In the genomic region with DNA sequence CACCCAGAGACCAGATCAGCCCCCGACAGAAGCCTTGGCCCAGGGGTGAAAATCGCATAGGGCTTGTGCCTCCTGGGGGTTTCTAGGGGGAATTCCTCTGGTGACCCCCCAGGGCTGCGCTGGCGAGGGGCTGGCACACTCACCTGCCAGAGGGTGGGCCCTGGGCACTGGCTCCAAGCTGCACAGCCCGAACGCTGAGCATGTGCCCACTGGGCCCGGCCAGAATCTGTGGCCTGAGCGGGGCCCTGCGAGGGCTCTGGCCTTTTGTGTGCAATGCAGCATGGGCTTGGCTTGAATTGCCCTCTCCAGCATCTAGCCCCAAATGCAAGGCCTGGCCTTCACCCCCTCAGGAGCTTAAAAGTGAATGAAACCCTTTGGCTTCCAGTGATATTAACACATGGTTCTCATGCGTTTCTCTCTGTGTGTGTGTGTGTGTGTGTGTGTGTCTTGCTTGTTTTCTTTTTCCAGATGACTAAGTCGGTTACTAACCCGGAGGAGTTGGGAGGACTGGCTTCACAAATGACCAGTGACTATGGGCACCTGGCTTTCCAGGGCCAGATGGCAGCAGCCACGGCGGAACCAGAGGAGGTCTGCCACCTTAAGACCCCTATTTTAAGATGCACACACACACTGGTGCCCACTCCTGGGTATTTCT, we compare ENCODE assay signal across 18 cellular contexts.
A peak's percentile ranks its signal among the peaks of the same experiment; 100 is the strongest.
DNase-seq lines count a peak whose midpoint lies in the region; ATAC-seq, FAIRE-seq and TF ChIP-seq lines count a peak whose summit lies in the region.
"Had no signal": no experiment of that assay in that cellular context is flagged by ENCODE, and none has a peak within 500 bp of the region (broad histone marks: within the 10 kb centered on the region; RNA-seq: fewer than 3 reads in every experiment).

No MANE protein-coding gene starts in this region.

- H3K4me3 Mint-ChIP-seq in activated naive CD8-positive, alpha-beta T cell treated with anti-CD3 and anti-CD28 coated beads, Interleukin-2, amount 50 U/mL, for 24 hours, result no peak overlapping the region
- H3K4me3 Mint-ChIP-seq: CD14-positive monocyte, WTC11 had no signal

- FAIRE-seq in A549 (lab: Jason Lieb, UNC) (no peak), kidney (lab: Jason Lieb, UNC) (no peak)

- no peak overlapping the region for H3K27ac Mint-ChIP-seq in activated naive CD8-positive, alpha-beta T cell treated with anti-CD3 and anti-CD28 coated beads, Interleukin-2, amount 50 U/mL, for 24 hours
- H3K27ac Mint-ChIP-seq: WTC11 had no signal

- 59% methylated on average over 7 of the region's 14 CpGs for WGBS in A549 (ENCODE audit: missing lambda C conversion rate)
- 71 to 79% methylated on average over 11 to 14 of the region's 14 CpGs for WGBS in GM23248 (ENCODE audit: low coverage in 1 of 2, low lambda C conversion rate in 2 of 2, missing lambda C conversion rate in 2 of 2), 2 experiments

- TF ChIP-seq RAD21 in A549 (conservative IDR thresholded peaks at IDR 0.05 in 1 of 2, IDR thresholded peaks at IDR 0.05 in 1 of 2), result 0 out of 5 replicates have a peak, but pooled peaks of 1 of the 2 experiments have one; percentile 19

- no peak overlapping the region for H3K4me3 ChIP-seq in A549
- no peak overlapping the region for H3K4me3 ChIP-seq in GM23248
- H3K4me3 ChIP-seq in kidney (ENCODE audit: low read length in 2 of 2), result no peak overlapping the region
- H3K4me3 ChIP-seq in HAP-1, result no peak overlapping the region
- H3K4me3 ChIP-seq: cardiac muscle cell had no signal

- peak; percentile 12 to 28; a peak in 3 of 6 replicates for ATAC-seq in A549
- ATAC-seq in activated naive CD8-positive, alpha-beta T cell treated with anti-CD3 and anti-CD28 coated beads, Interleukin-2, amount 50 U/mL, for 24 hours, result no peak
- ATAC-seq: esophagus mucosa, left lobe of liver, WTC11 had no signal

- peak overlapping the region; percentile 71 to 82 for H3K27ac ChIP-seq in A549
- no peak overlapping the region for H3K27ac ChIP-seq in GM23248
- no peak overlapping the region for H3K27ac ChIP-seq in kidney (ENCODE audit: low read depth in 2 of 2, low read length in 2 of 2)

- DNase-seq in A549 (ENCODE audit: low read depth in 1 of 2, low spot score in 1 of 2) (peak in 1 of 2 experiments; percentile 56), GM23248 (peak; percentile 87), astrocyte of the hippocampus (ENCODE audit: low read depth, low spot score) (peak; percentile 77), kidney (peak; percentile 80), DMS114 treated with DMSO at 0.1 percent for 48 hours (lab: John Stamatoyannopoulos, UW; ENCODE audit: unreplicated experiment) (no peak), HAP-1 (ENCODE audit: low spot score in 2 of 2) (no peak), NCI-H526 (lab: John Stamatoyannopoulos, UW) (no peak)
- DNase-seq in activated naive CD8-positive, alpha-beta T cell treated with anti-CD3 and anti-CD28 coated beads, Interleukin-2, amount 50 U/mL, for 24 hours, result no peak
- DNase-seq: activated T-cell treated with anti-CD3 and anti-CD28 coated beads, Interleukin-2, amount 50 U/mL, for 1 hour; NCI-H345; nucleus accumbens; SIG-M5; stimulated activated CD4-positive, alpha-beta T cell treated with anti-CD3 and anti-CD28 coated beads, Interleukin-4, amount 100 ng/mL, for 24 hours had no signal

- H3K9me3 ChIP-seq in A549 (no peaks in the 10 kb centered on the region), GM23248 (ENCODE audit: low read depth) (no peaks in the 10 kb centered on the region), kidney (ENCODE audit: control insufficient read depth in 1 of 2, low read length in 2 of 2) (no peaks in the 10 kb centered on the region), HAP-1 (0 out of 2 replicates have a peak, but pooled peaks cover 2% of the 10 kb centered on the region)

- TF ChIP-seq POLR2A in A549 (IDR thresholded peaks at IDR 0.05; ENCODE audit: low read length), result no peak

- in situ Hi-C loops in GM23248 (cut with MboI), result loop anchor here (25.0 kb wide), 1 partner anchor 629 kb away; no protein-coding TSS in a partner anchor
- in situ Hi-C loops in HAP-1 (cut with MboI; ENCODE audit: low sequenced_read_pairs), result no loop called here

- H3K4me1 Mint-ChIP-seq in activated naive CD8-positive, alpha-beta T cell treated with anti-CD3 and anti-CD28 coated beads, Interleukin-2, amount 50 U/mL, for 24 hours, result no peaks in the 10 kb centered on the region

- H3K4me2 ChIP-seq in A549, result peak overlapping the region; percentile 48; the same call in 2 of the 3 replicates
- H3K4me2 ChIP-seq in GM23248 (ENCODE audit: unreplicated experiment), result no peak overlapping the region

- H3K9me2 ChIP-seq in GM23248 (ENCODE audit: insufficient read depth), result no peaks in the 10 kb centered on the region

- H3K79me2 ChIP-seq in GM23248 (ENCODE audit: insufficient read depth), result no peaks in the 10 kb centered on the region

- no peak for TF ChIP-seq EP300 in A549 (IDR thresholded peaks at IDR 0.05)

- POLR2A ChIA-PET in A549 (lab: Yijun Ruan, JAX), result no interaction called here

- H3K4me1 ChIP-seq in A549, result peaks cover 42% of the 10 kb centered on the region
- peaks cover 29% of the 10 kb centered on the region for H3K4me1 ChIP-seq in GM23248 (ENCODE audit: insufficient read depth)
- H3K4me1 ChIP-seq in kidney (ENCODE audit: control insufficient read depth in 1 of 2, insufficient read depth in 1 of 2, low read depth in 1 of 2, low read length in 2 of 2), result peaks cover 27 to 34% of the 10 kb centered on the region in 2 donors
- H3K4me1 ChIP-seq in HAP-1, result peaks cover 20% of the 10 kb centered on the region

- TF ChIP-seq CTCF in A549 (IDR thresholded peaks at IDR 0.05), result no peak
- no peak for TF ChIP-seq CTCF in kidney (IDR thresholded peaks at IDR 0.05; ENCODE audit: borderline replicate concordance, extremely low read depth, insufficient read depth)

- 0 out of 2 replicates have a peak overlapping the region, but pooled peaks have one; percentile 22 for H3K9ac ChIP-seq in GM23248
- H3K9ac ChIP-seq in kidney (ENCODE audit: low read length in 2 of 2), result no peak overlapping the region

- H3K27me3 ChIP-seq in GM23248 (replicated peaks; ENCODE audit: insufficient read depth) (no peaks in the 10 kb centered on the region), HAP-1 (ENCODE audit: low read depth) (no peaks in the 10 kb centered on the region)
- H3K27me3 ChIP-seq: cardiac muscle cell had no signal

- H3K36me3 ChIP-seq in GM23248 (ENCODE audit: low read depth) (no peaks in the 10 kb centered on the region), kidney (ENCODE audit: control insufficient read depth in 1 of 2, insufficient read depth in 2 of 2, low read length in 2 of 2) (peaks cover 20 to 43% of the 10 kb centered on the region in 2 donors), HAP-1 (replicated peaks) (no peaks in the 10 kb centered on the region)
- H3K36me3 ChIP-seq: cardiac muscle cell had no signal

- H3K9me3 Mint-ChIP-seq in activated naive CD8-positive, alpha-beta T cell treated with anti-CD3 and anti-CD28 coated beads, Interleukin-2, amount 50 U/mL, for 24 hours, result no peaks in the 10 kb centered on the region
- H3K9me3 Mint-ChIP-seq: CD14-positive monocyte, WTC11 had no signal

- H2AFZ ChIP-seq in GM23248, result no peak overlapping the region

- CTCF ChIA-PET in A549 (lab: Yijun Ruan, JAX), result interaction anchor here (0.6 to 7.0 kb wide), 36 partner anchors 8 to 308 kb away, joined by 3 to 87 read pairs (median 5); a partner anchor contains a TSS

- intact Hi-C loops in kidney (cut with DNase I), result loop anchor here (10.0 kb wide), 1 partner anchor 311 kb away; no protein-coding TSS in a partner anchor

- H3F3A ChIP-seq in GM23248 (ENCODE audit: insufficient read depth), result peaks cover 22% of the 10 kb centered on the region

- no peaks in the 10 kb centered on the region for H3K36me3 Mint-ChIP-seq in activated naive CD8-positive, alpha-beta T cell treated with anti-CD3 and anti-CD28 coated beads, Interleukin-2, amount 50 U/mL, for 24 hours (ENCODE audit: low read depth)
- H3K36me3 Mint-ChIP-seq: CD14-positive monocyte had no signal

- H3K27me3 Mint-ChIP-seq in activated naive CD8-positive, alpha-beta T cell treated with anti-CD3 and anti-CD28 coated beads, Interleukin-2, amount 50 U/mL, for 24 hours, result peaks cover 4% of the 10 kb centered on the region

- H4K20me1 ChIP-seq in GM23248 (ENCODE audit: insufficient read depth), result no peaks in the 10 kb centered on the region

TF ChIP-seq in A549, 52 proteins besides CTCF, POLR2A, EP300 and RAD21:
- TF ChIP-seq, protein P1, sequence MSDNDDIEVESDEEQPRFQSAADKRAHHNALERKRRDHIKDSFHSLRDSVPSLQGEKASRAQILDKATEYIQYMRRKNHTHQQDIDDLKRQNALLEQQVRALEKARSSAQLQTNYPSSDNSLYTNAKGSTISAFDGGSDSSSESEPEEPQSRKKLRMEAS (IDR thresholded peaks at IDR 0.05), result peak; percentile 69
- TF ChIP-seq FOSL2 (IDR thresholded peaks at IDR 0.05) (no peak), FOSL2 (CRISPR knock-in tag; IDR thresholded peaks at IDR 0.05) (peak; percentile 29; the same call in 1 of the 2 replicates), POLR2AphosphoS2 (conservative IDR thresholded peaks at IDR 0.05; ENCODE audit: low read length) (no peak)

Comparison
In these comparisons a context has a peak if more than half of its experiments do, and no peak if none do; other contexts are left out.
1. DNase-seq: peak in GM23248 (single experiment), astrocyte of the hippocampus (single experiment) and kidney (single experiment); none in DMS114 treated with DMSO at 0.1 percent for 48 hours (single experiment), activated naive CD8-positive, alpha-beta T cell treated with anti-CD3 and anti-CD28 coated beads, Interleukin-2, amount 50 U/mL, for 24 hours (single experiment), HAP-1 (0 of 2) and NCI-H526 (0 of 2).
2. H3K27ac ChIP-seq: peak in A549 (2 of 2); none in GM23248 (single experiment) and kidney (0 of 2).